Comparison of ENCODE assay signal across 2 cellular contexts in genomic region chr22:27594020-27594419, GRCh38.
A peak's percentile ranks its signal among the peaks of the same experiment; 100 is the strongest.
TF ChIP-seq lines count a peak whose summit lies in the region.

No MANE protein-coding gene starts in this region.

TF ChIP-seq in K562, 482 proteins besides CTCF, POLR2A, EP300 and RAD21:
- TF ChIP-seq CC2D1A (IDR thresholded peaks at IDR 0.05) (no peak), RBM25 (IDR thresholded peaks at IDR 0.05; ENCODE audit: low read depth, low read length, severe bottlenecking) (peak; percentile 44), SP1 (CRISPR knock-in tag; IDR thresholded peaks at IDR 0.05) (no peak), ZFP36 (IDR thresholded peaks at IDR 0.05; ENCODE audit: low read depth, low read length, partially characterized antibody) (peak; percentile 55)
TF ChIP-seq in K562: peak in this region for 2.

TF ChIP-seq in GM23338, 12 proteins besides CTCF, POLR2A, EP300 and RAD21:
- TF ChIP-seq ETS1 (IDR thresholded peaks at IDR 0.05) (no peak), ZNF331 (CRISPR knock-in tag; IDR thresholded peaks at IDR 0.05; ENCODE audit: low read depth) (no peak), NANOG (IDR thresholded peaks at IDR 0.05; ENCODE audit: borderline replicate concordance) (no peak), EZH2 (IDR thresholded peaks at IDR 0.05; ENCODE audit: low read depth, unreplicated experiment) (no peak), EZH2phosphoT487 (IDR thresholded peaks at IDR 0.05; ENCODE audit: unreplicated experiment) (no peak), JUNB (IDR thresholded peaks at IDR 0.05; ENCODE audit: unreplicated experiment) (no peak), CREB1 (CRISPR knock-in tag; IDR thresholded peaks at IDR 0.05; ENCODE audit: low read depth) (no peak), REST (IDR thresholded peaks at IDR 0.05; ENCODE audit: unreplicated experiment) (no peak), STAT1 (IDR thresholded peaks at IDR 0.05; ENCODE audit: unreplicated experiment) (no peak), POLR2AphosphoS5 (IDR thresholded peaks at IDR 0.05; ENCODE audit: low read depth) (no peak)
- TF ChIP-seq, protein P1, sequence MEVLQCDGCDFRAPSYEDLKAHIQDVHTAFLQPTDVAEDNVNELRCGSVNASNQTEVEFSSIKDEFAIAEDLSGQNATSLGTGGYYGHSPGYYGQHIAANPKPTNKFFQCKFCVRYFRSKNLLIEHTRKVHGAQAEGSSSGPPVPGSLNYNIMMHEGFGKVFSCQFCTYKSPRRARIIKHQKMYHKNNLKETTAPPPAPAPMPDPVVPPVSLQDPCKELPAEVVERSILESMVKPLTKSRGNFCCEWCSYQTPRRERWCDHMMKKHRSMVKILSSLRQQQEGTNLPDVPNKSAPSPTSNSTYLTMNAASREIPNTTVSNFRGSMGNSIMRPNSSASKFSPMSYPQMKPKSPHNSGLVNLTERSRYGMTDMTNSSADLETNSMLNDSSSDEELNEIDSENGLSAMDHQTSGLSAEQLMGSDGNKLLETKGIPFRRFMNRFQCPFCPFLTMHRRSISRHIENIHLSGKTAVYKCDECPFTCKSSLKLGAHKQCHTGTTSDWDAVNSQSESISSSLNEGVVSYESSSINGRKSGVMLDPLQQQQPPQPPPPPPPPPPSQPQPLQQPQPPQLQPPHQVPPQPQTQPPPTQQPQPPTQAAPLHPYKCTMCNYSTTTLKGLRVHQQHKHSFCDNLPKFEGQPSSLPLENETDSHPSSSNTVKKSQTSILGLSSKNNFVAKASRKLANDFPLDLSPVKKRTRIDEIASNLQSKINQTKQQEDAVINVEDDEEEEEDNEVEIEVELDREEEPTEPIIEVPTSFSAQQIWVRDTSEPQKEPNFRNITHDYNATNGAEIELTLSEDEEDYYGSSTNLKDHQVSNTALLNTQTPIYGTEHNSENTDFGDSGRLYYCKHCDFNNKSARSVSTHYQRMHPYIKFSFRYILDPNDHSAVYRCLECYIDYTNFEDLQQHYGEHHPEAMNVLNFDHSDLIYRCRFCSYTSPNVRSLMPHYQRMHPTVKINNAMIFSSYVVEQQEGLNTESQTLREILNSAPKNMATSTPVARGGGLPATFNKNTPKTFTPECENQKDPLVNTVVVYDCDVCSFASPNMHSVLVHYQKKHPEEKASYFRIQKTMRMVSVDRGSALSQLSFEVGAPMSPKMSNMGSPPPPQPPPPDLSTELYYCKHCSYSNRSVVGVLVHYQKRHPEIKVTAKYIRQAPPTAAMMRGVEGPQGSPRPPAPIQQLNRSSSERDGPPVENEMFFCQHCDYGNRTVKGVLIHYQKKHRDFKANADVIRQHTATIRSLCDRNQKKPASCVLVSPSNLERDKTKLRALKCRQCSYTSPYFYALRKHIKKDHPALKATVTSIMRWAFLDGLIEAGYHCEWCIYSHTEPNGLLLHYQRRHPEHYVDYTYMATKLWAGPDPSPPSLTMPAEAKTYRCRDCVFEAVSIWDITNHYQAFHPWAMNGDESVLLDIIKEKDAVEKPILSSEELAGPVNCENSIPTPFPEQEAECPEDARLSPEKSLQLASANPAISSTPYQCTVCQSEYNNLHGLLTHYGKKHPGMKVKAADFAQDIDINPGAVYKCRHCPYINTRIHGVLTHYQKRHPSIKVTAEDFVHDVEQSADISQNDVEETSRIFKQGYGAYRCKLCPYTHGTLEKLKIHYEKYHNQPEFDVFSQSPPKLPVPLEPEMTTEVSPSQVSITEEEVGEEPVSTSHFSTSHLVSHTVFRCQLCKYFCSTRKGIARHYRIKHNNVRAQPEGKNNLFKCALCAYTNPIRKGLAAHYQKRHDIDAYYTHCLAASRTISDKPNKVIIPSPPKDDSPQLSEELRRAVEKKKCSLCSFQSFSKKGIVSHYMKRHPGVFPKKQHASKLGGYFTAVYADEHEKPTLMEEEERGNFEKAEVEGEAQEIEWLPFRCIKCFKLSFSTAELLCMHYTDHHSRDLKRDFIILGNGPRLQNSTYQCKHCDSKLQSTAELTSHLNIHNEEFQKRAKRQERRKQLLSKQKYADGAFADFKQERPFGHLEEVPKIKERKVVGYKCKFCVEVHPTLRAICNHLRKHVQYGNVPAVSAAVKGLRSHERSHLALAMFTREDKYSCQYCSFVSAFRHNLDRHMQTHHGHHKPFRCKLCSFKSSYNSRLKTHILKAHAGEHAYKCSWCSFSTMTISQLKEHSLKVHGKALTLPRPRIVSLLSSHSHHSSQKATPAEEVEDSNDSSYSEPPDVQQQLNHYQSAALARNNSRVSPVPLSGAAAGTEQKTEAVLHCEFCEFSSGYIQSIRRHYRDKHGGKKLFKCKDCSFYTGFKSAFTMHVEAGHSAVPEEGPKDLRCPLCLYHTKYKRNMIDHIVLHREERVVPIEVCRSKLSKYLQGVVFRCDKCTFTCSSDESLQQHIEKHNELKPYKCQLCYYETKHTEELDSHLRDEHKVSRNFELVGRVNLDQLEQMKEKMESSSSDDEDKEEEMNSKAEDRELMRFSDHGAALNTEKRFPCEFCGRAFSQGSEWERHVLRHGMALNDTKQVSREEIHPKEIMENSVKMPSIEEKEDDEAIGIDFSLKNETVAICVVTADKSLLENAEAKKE (CRISPR knock-in tag; IDR thresholded peaks at IDR 0.05): no peak
